1 cellular context compared by ENCODE assay signal in the genomic region with DNA sequence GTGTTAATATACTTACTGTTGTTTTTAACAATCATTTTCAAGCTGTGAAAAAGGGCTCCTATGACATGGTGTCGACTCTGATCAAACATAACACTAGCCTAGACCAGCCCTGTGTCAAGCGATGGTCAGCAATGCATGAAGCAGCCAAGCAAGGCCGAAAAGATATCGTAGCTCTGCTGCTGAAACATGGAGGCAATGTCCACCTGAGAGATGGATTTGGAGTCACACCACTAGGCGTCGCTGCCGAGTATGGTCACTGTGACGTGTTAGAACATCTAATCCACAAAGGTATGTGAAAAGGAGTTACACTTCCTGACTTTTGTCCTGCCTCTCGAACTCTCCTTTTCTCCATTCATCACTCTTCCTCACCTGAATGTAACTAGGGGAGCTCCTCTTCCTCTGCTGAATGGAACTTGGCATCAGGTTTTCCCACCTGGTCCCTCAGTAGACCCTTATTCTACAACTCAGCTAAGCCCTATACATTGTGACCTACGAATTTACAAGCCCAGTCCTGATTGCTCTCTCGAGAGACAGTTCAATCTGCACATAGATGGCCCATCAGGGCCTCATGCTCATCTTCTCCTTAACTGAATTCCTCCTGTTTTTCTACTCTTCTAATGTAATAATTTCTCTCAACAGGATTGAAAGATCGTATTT.
TF ChIP-seq lines count a peak whose summit lies in the region.

No MANE protein-coding gene starts in this region.

TF ChIP-seq in IMR-90, 13 proteins besides CTCF, POLR2A, EP300 and RAD21 (continued from another document):
- no peak for TF ChIP-seq MAZ (IDR thresholded peaks at IDR 0.05; ENCODE audit: borderline replicate concordance, low read depth, low read length)
- no peak for TF ChIP-seq CHD1 (IDR thresholded peaks at IDR 0.05; ENCODE audit: low read depth, low read length)
- no peak for TF ChIP-seq RCOR1 (IDR thresholded peaks at IDR 0.05; ENCODE audit: insufficient replicate concordance, low read length)
- TF ChIP-seq, protein P1, sequence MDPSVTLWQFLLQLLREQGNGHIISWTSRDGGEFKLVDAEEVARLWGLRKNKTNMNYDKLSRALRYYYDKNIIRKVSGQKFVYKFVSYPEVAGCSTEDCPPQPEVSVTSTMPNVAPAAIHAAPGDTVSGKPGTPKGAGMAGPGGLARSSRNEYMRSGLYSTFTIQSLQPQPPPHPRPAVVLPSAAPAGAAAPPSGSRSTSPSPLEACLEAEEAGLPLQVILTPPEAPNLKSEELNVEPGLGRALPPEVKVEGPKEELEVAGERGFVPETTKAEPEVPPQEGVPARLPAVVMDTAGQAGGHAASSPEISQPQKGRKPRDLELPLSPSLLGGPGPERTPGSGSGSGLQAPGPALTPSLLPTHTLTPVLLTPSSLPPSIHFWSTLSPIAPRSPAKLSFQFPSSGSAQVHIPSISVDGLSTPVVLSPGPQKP (IDR thresholded peaks at IDR 0.05; ENCODE audit: borderline replicate concordance, low read depth, low read length), result no peak
- no peak for TF ChIP-seq RFX5 (IDR thresholded peaks at IDR 0.05; ENCODE audit: low read depth, low read length)
- no peak for TF ChIP-seq MXI1 (IDR thresholded peaks at IDR 0.05; ENCODE audit: borderline replicate concordance, low read depth, low read length)
